In genomic region chr20:60482201-60482600, GRCh38 we compare ENCODE assay signal across 21 cellular contexts.
"Had no signal": no experiment of that assay in that cellular context is flagged by ENCODE, and none has a peak within 500 bp of the region (broad histone marks: within the 10 kb centered on the region; RNA-seq: fewer than 3 reads in every experiment).

No MANE protein-coding gene starts in this region.

- DNase-seq: activated B cell treated with CpG ODN at 0.5 μM for 24 hours; activated CD4-positive, alpha-beta T cell treated with anti-CD3 and anti-CD28 coated beads for 48 hours; activated CD8-positive, alpha-beta T cell treated with anti-CD3 and anti-CD28 coated beads for 36 hours; activated effector memory CD4-positive, alpha-beta T cell treated with Interleukin-2 at 50 U/mL for 16 hours; activated naive CD4-positive, alpha-beta T cell treated with anti-CD3 and anti-CD28 coated beads, Interleukin-2, amount 10 ng/mL, durations not matched to agents 7 days and 5 days; activated naive CD8-positive, alpha-beta T cell treated with anti-CD3 and anti-CD28 coated beads, Interleukin-2, amount 50 U/mL, for 24 hours; activated T-cell treated with anti-CD3 and anti-CD28 coated beads, Interleukin-2, amount 50 U/mL, for 1 hour; aorta; brain microvascular endothelial cell; central memory CD4-positive, alpha-beta T cell; dorsolateral prefrontal cortex; endodermal cell; head of caudate nucleus; kidney glomerular epithelial cell; naive thymus-derived CD8-positive, alpha-beta T cell; pancreas; sigmoid colon; spleen; stimulated activated naive B cell treated with anti-CD40 and anti-IgM and Interleukin-4, amounts not matched to agents 10 μg/mL and 1 μg/mL and 100 μg/mL, for 72 hours had no signal

- H3K4me3 ChIP-seq: dorsolateral prefrontal cortex, pancreas, sigmoid colon, spleen had no signal

- ATAC-seq: activated CD8-positive, alpha-beta T cell treated with anti-CD3 and anti-CD28 coated beads for 36 hours; activated naive CD8-positive, alpha-beta T cell treated with anti-CD3 and anti-CD28 coated beads, Interleukin-2, amount 50 U/mL, for 24 hours; naive thymus-derived CD8-positive, alpha-beta T cell; stimulated activated naive B cell treated with anti-CD40 and anti-IgM and Interleukin-4, amounts not matched to agents 10 μg/mL and 1 μg/mL and 100 μg/mL, for 72 hours had no signal

- H3K9me3 ChIP-seq: neutrophil, pancreas, sigmoid colon, spleen had no signal

- H3K27ac ChIP-seq: brain microvascular endothelial cell, dorsolateral prefrontal cortex, epithelial cell of prostate, neutrophil, pancreas, sigmoid colon had no signal

- H3K27ac Mint-ChIP-seq: activated B cell treated with CpG ODN at 0.5 μM for 24 hours; activated CD8-positive, alpha-beta T cell treated with anti-CD3 and anti-CD28 coated beads for 36 hours; activated naive CD4-positive, alpha-beta T cell treated with anti-CD3 and anti-CD28 coated beads, Interleukin-2, amount 10 ng/mL, durations not matched to agents 7 days and 5 days; activated naive CD8-positive, alpha-beta T cell treated with anti-CD3 and anti-CD28 coated beads, Interleukin-2, amount 50 U/mL, for 24 hours; endodermal cell; naive thymus-derived CD8-positive, alpha-beta T cell; stimulated activated naive B cell treated with anti-CD40 and anti-IgM and Interleukin-4, amounts not matched to agents 10 μg/mL and 1 μg/mL and 100 μg/mL, for 72 hours had no signal

- H3K4me1 ChIP-seq: pancreas, sigmoid colon had no signal

- H3K27me3 ChIP-seq: brain microvascular endothelial cell, pancreas had no signal

- H3K9me3 Mint-ChIP-seq: activated CD8-positive, alpha-beta T cell treated with anti-CD3 and anti-CD28 coated beads for 36 hours; activated naive CD4-positive, alpha-beta T cell treated with anti-CD3 and anti-CD28 coated beads, Interleukin-2, amount 10 ng/mL, durations not matched to agents 7 days and 5 days; activated naive CD8-positive, alpha-beta T cell treated with anti-CD3 and anti-CD28 coated beads, Interleukin-2, amount 50 U/mL, for 24 hours; endodermal cell; naive thymus-derived CD8-positive, alpha-beta T cell had no signal

- H3K36me3 ChIP-seq: brain microvascular endothelial cell, neutrophil, pancreas, sigmoid colon, spleen had no signal

- H3K36me3 Mint-ChIP-seq: activated naive CD4-positive, alpha-beta T cell treated with anti-CD3 and anti-CD28 coated beads, Interleukin-2, amount 10 ng/mL, durations not matched to agents 7 days and 5 days; naive thymus-derived CD8-positive, alpha-beta T cell; stimulated activated naive B cell treated with anti-CD40 and anti-IgM and Interleukin-4, amounts not matched to agents 10 μg/mL and 1 μg/mL and 100 μg/mL, for 72 hours had no signal

- H3K27me3 Mint-ChIP-seq: activated B cell treated with CpG ODN at 0.5 μM for 24 hours had no signal

- H3K4me1 Mint-ChIP-seq: activated B cell treated with CpG ODN at 0.5 μM for 24 hours; activated naive CD4-positive, alpha-beta T cell treated with anti-CD3 and anti-CD28 coated beads, Interleukin-2, amount 10 ng/mL, durations not matched to agents 7 days and 5 days; activated naive CD8-positive, alpha-beta T cell treated with anti-CD3 and anti-CD28 coated beads, Interleukin-2, amount 50 U/mL, for 24 hours; endodermal cell; naive thymus-derived CD8-positive, alpha-beta T cell; stimulated activated naive B cell treated with anti-CD40 and anti-IgM and Interleukin-4, amounts not matched to agents 10 μg/mL and 1 μg/mL and 100 μg/mL, for 72 hours had no signal

- H3K4me3 Mint-ChIP-seq: activated B cell treated with CpG ODN at 0.5 μM for 24 hours; activated CD8-positive, alpha-beta T cell treated with anti-CD3 and anti-CD28 coated beads for 36 hours; activated naive CD4-positive, alpha-beta T cell treated with anti-CD3 and anti-CD28 coated beads, Interleukin-2, amount 10 ng/mL, durations not matched to agents 7 days and 5 days; activated naive CD8-positive, alpha-beta T cell treated with anti-CD3 and anti-CD28 coated beads, Interleukin-2, amount 50 U/mL, for 24 hours; endodermal cell; naive thymus-derived CD8-positive, alpha-beta T cell; stimulated activated naive B cell treated with anti-CD40 and anti-IgM and Interleukin-4, amounts not matched to agents 10 μg/mL and 1 μg/mL and 100 μg/mL, for 72 hours had no signal
